ENCODE assay signal across 22 cellular contexts in the genomic region with DNA sequence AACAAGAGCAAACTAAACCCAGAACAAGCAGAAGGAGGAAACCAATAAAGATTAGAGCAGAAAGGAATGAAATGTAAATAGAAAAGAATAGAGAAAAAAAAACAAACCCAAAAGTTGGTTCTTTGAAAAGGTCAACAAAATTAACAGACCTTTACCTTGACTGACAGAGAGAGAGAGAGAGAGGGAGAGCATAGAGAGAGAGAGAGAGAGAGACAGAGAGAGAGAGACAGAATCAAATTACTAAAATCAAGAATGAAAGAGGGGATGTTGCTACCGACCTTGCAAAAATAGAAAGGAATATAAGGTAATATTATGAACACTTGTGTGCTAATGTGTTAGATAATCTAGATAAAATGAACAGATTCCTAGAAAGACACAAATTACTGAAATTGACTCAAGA.
"Had no signal": no experiment of that assay in that cellular context is flagged by ENCODE, and none has a peak within 500 bp of the region (broad histone marks: within the 10 kb centered on the region; RNA-seq: fewer than 3 reads in every experiment).

No MANE protein-coding gene starts in this region.

- H3K4me2 ChIP-seq: SK-N-SH had no signal

- H3K27ac ChIP-seq: RWPE1 had no signal

- H3K4me3 ChIP-seq: MG63 had no signal

- ATAC-seq: Panc1, T-cell had no signal

- H3K9me2 ChIP-seq: SK-N-SH had no signal

- H3K36me3 ChIP-seq: MG63 had no signal

- DNase-seq: Karpas-422, KG1, MG63, NCI-H1092, NCI-H1105 treated with DMSO at 0.1 percent for 48 hours, NCI-H1417 treated with DMSO at 0.1 percent for 48 hours, NCI-H187, NCI-H2029, NCI-H2081 treated with DMSO at 0.1 percent for 48 hours, NCI-H2171, NCI-H226, NCI-H446, NCI-H510A, NCI-H524 treated with DMSO at 0.1 percent for 48 hours, NCI-H69, NCI-H774, SHP77, SK-N-SH, SW 1271, T-cell had no signal

- H3K27me3 ChIP-seq: MG63 had no signal

- H3K9ac ChIP-seq: SK-N-SH had no signal

- H3K9me3 ChIP-seq: SK-N-SH had no signal
